23 cellular contexts compared by ENCODE assay signal in genomic region chr2:239386001-239386670, GRCh38. TPM values are rescaled to one million over a fixed set of nuclear protein-coding genes. Genes with fewer than 3 reads are reported as not detected.
DNase-seq lines count a peak whose midpoint lies in the region; ATAC-seq and TF ChIP-seq lines count a peak whose summit lies in the region.
"Had no signal": no experiment of that assay in that cellular context is flagged by ENCODE, and none has a peak within 500 bp of the region (broad histone marks: within the 10 kb centered on the region; RNA-seq: fewer than 3 reads in every experiment).

No MANE protein-coding gene starts in this region.

- no peak overlapping the region for H3K4me3 ChIP-seq in osteoblast (ENCODE audit: insufficient read depth, low read length)
- H3K4me3 ChIP-seq: GM23248 had no signal

- TF ChIP-seq CTCF in CD4-positive, alpha-beta T cell (IDR thresholded peaks at IDR 0.05) = no peak
- TF ChIP-seq CTCF in glutamatergic neuron (IDR thresholded peaks at IDR 0.05; ENCODE audit: partially characterized antibody, unreplicated experiment) (no peak), osteoblast (IDR thresholded peaks at IDR 0.05; ENCODE audit: extremely low read depth, low read depth, low read length) (no peak)

- peaks cover 19% of the 10 kb centered on the region for H4K20me1 ChIP-seq in osteoblast (ENCODE audit: insufficient read depth, low read length)

- H3K9me3 Mint-ChIP-seq in T-helper 1 cell treated with Interleukin-12 subunit alpha and Interleukin-12 subunit beta and Interleukin-4 antibody, amounts not matched to agents 30 μg/mL and 1 μg/mL, for 36 hours = no peaks in the 10 kb centered on the region
- H3K9me3 Mint-ChIP-seq in CD4-positive, alpha-beta T cell = no peaks in the 10 kb centered on the region
- peaks cover 7% of the 10 kb centered on the region for H3K9me3 Mint-ChIP-seq in glutamatergic neuron (ENCODE audit: unreplicated experiment)
- H3K9me3 Mint-ChIP-seq: activated naive CD4-positive, alpha-beta T cell treated with anti-CD3 and anti-CD28 coated beads, Interleukin-2, amount 50 U/mL, for 24 hours had no signal

- H3K27ac Mint-ChIP-seq in T-helper 1 cell treated with Interleukin-12 subunit alpha and Interleukin-12 subunit beta and Interleukin-4 antibody, amounts not matched to agents 30 μg/mL and 1 μg/mL, for 36 hours = peak overlapping the region; percentile 17
- peak overlapping the region; percentile 15 for H3K27ac Mint-ChIP-seq in CD4-positive, alpha-beta T cell
- peak overlapping the region; percentile 50 for H3K27ac Mint-ChIP-seq in glutamatergic neuron (ENCODE audit: unreplicated experiment)
- H3K27ac Mint-ChIP-seq: activated naive CD4-positive, alpha-beta T cell treated with anti-CD3 and anti-CD28 coated beads, Interleukin-2, amount 50 U/mL, for 24 hours had no signal

- no peaks in the 10 kb centered on the region for H3K4me1 ChIP-seq in osteoblast (ENCODE audit: insufficient read depth, low read length)

- H3K36me3 ChIP-seq in osteoblast (ENCODE audit: insufficient read depth, low read length) = no peaks in the 10 kb centered on the region

- CTCF ChIA-PET in CD4-positive, alpha-beta T cell (lab: Charles Lee) = interaction anchor here (0.9 to 1.0 kb wide), 2 partner anchors 16 to 119 kb away, joined by 3 read pairs; no protein-coding TSS in a partner anchor

- H3K4me3 Mint-ChIP-seq in T-helper 1 cell treated with Interleukin-12 subunit alpha and Interleukin-12 subunit beta and Interleukin-4 antibody, amounts not matched to agents 30 μg/mL and 1 μg/mL, for 36 hours = no peak overlapping the region
- no peak overlapping the region for H3K4me3 Mint-ChIP-seq in CD4-positive, alpha-beta T cell
- no peak overlapping the region for H3K4me3 Mint-ChIP-seq in glutamatergic neuron (ENCODE audit: unreplicated experiment)
- H3K4me3 Mint-ChIP-seq: activated naive CD4-positive, alpha-beta T cell treated with anti-CD3 and anti-CD28 coated beads, Interleukin-2, amount 50 U/mL, for 24 hours had no signal

- peaks cover 6% of the 10 kb centered on the region for H3K79me2 ChIP-seq in osteoblast (ENCODE audit: insufficient read depth, low read length)

- DNase-seq in T-helper 1 cell (no peak), glutamatergic neuron (peak; percentile 13), osteoblast (ENCODE audit: insufficient read length, low spot score, missing footprints) (peak; percentile 80), MV-4-11 (lab: John Stamatoyannopoulos, UW) (no peak)
- DNase-seq in CD4-positive, alpha-beta T cell = no peak
- DNase-seq: activated CD4-positive, alpha-beta T cell treated with anti-CD3 and anti-CD28 coated beads for 48 hours; caudate nucleus; DMS79; GM23248; NCI-H1694; NCI-H2171; NCI-H524 treated with DMSO at 0.1 percent for 48 hours; retina; SIG-M5; stimulated activated CD4-positive, alpha-beta T cell treated with anti-CD3 and anti-CD28 coated beads, Interleukin-4, amount 100 ng/mL, for 1 hour; stimulated activated naive CD4-positive, alpha-beta T cell treated with Interleukin-2 at 50 U/mL for 16 hours; SW 1271 had no signal

- ATAC-seq in CD4-positive, alpha-beta T cell (ENCODE audit: poor library complexity) = no peak
- no peak for ATAC-seq in GM18907 (IDR thresholded peaks at IDR 0.05; ENCODE audit: unreplicated experiment)
- no peak for ATAC-seq in HG03025 (IDR thresholded peaks at IDR 0.05; ENCODE audit: low FRiP score, unreplicated experiment)

- H3K36me3 Mint-ChIP-seq in T-helper 1 cell treated with Interleukin-12 subunit alpha and Interleukin-12 subunit beta and Interleukin-4 antibody, amounts not matched to agents 30 μg/mL and 1 μg/mL, for 36 hours (ENCODE audit: low read depth) = peaks cover 15% of the 10 kb centered on the region
- peaks cover 21% of the 10 kb centered on the region for H3K36me3 Mint-ChIP-seq in CD4-positive, alpha-beta T cell (ENCODE audit: low read depth)
- peaks cover 19% of the 10 kb centered on the region for H3K36me3 Mint-ChIP-seq in glutamatergic neuron (ENCODE audit: unreplicated experiment)

- H3K4me1 Mint-ChIP-seq in T-helper 1 cell treated with Interleukin-12 subunit alpha and Interleukin-12 subunit beta and Interleukin-4 antibody, amounts not matched to agents 30 μg/mL and 1 μg/mL, for 36 hours (ENCODE audit: low read depth) = peaks cover 20% of the 10 kb centered on the region
- H3K4me1 Mint-ChIP-seq in CD4-positive, alpha-beta T cell (ENCODE audit: low read depth) = peaks cover 20% of the 10 kb centered on the region
- H3K4me1 Mint-ChIP-seq in glutamatergic neuron (ENCODE audit: low read depth, unreplicated experiment) = peaks cover 32% of the 10 kb centered on the region

- POLR2A ChIA-PET in CD4-positive, alpha-beta T cell (lab: Charles Lee) = no interaction called here

- intact Hi-C loops in CD4-positive, alpha-beta T cell (cut with DNase I, micrococcal nuclease) = no loop called here

- no peaks in the 10 kb centered on the region for H3K27me3 ChIP-seq in CD4-positive, alpha-beta T cell (ENCODE audit: control insufficient read depth, insufficient read depth, low read length)
- H3K27me3 ChIP-seq in osteoblast (ENCODE audit: insufficient read depth, low read length) = no peaks in the 10 kb centered on the region

- H3K9me3 ChIP-seq in CD4-positive, alpha-beta T cell (ENCODE audit: control insufficient read depth, low read length) = no peaks in the 10 kb centered on the region
- no peaks in the 10 kb centered on the region for H3K9me3 ChIP-seq in osteoblast (ENCODE audit: low read depth, low read length)

- no peak overlapping the region for H3K4me2 ChIP-seq in osteoblast (ENCODE audit: insufficient read depth, low read length)
- H3K4me2 ChIP-seq: KMS-11 had no signal

- no peaks in the 10 kb centered on the region for H3K27me3 Mint-ChIP-seq in T-helper 1 cell treated with Interleukin-12 subunit alpha and Interleukin-12 subunit beta and Interleukin-4 antibody, amounts not matched to agents 30 μg/mL and 1 μg/mL, for 36 hours (ENCODE audit: low read depth)
- H3K27me3 Mint-ChIP-seq in CD4-positive, alpha-beta T cell = no peaks in the 10 kb centered on the region
- peaks cover 10% of the 10 kb centered on the region for H3K27me3 Mint-ChIP-seq in glutamatergic neuron (ENCODE audit: unreplicated experiment)
- H3K27me3 Mint-ChIP-seq: activated naive CD4-positive, alpha-beta T cell treated with anti-CD3 and anti-CD28 coated beads, Interleukin-2, amount 50 U/mL, for 24 hours had no signal

- no peak overlapping the region for H3K27ac ChIP-seq in CD4-positive, alpha-beta T cell (ENCODE audit: low read depth, low read length)
- no peak overlapping the region for H3K27ac ChIP-seq in osteoblast (ENCODE audit: low read depth, low read length)
- H3K27ac ChIP-seq: 22Rv1, GM23248, KMS-11 had no signal

- H2AFZ ChIP-seq in osteoblast (ENCODE audit: low read length) = no peak overlapping the region
- H2AFZ ChIP-seq: GM23248 had no signal

RNA-seq across cellular contexts. Expression of gene HDAC4, which starts 14.7 kb away (rescaled TPM):
- total RNA-seq in CD4-positive, alpha-beta T cell = 10 to 100 TPM; 45.3 to 49.2 TPM
- total RNA-seq in glutamatergic neuron (ENCODE audit: unreplicated experiment) (90.6 TPM), osteoblast (23.3 and 30.8 TPM in 2 replicates)

Comparison
In these comparisons a context has a peak if more than half of its experiments do, and no peak if none do; other contexts are left out.
1. DNase-seq: peak in glutamatergic neuron (single experiment) and osteoblast (single experiment); none in T-helper 1 cell (0 of 5), CD4-positive, alpha-beta T cell (0 of 10) and MV-4-11 (single experiment).
2. Peak in every context shown above with its lines, with median percentiles within 50 percentile points of each other: H3K27ac Mint-ChIP-seq.